ENCODE assay signal across 8 cellular contexts in genomic region chr2:134137182-134137595, GRCh38.
A peak's percentile ranks its signal among the peaks of the same experiment; 100 is the strongest.
DNase-seq lines count a peak whose midpoint lies in the region; ATAC-seq and TF ChIP-seq lines count a peak whose summit lies in the region.

No MANE protein-coding gene starts in this region.

- H3K4me1 ChIP-seq in ascending aorta (peaks cover 11 to 15% of the 10 kb centered on the region in 2 donors), neural progenitor cell (peaks cover 22% of the 10 kb centered on the region)

- H3K9me3 Mint-ChIP-seq in neural progenitor cell = peaks cover 5% of the 10 kb centered on the region

- H3K4me1 Mint-ChIP-seq in neural progenitor cell = peaks cover 22% of the 10 kb centered on the region

- peak; percentile 14 for ATAC-seq in left lobe of liver

- H3K9ac ChIP-seq in neural progenitor cell = no peak overlapping the region

- no peak overlapping the region for H2AFZ ChIP-seq in neural progenitor cell (replicated peaks)

- TF ChIP-seq CTCF in ascending aorta (IDR thresholded peaks at IDR 0.05) = no peak
- TF ChIP-seq CTCF in neural progenitor cell (IDR thresholded peaks at IDR 0.05) = no peak

- DNase-seq in AG08395 (ENCODE audit: low spot score) (peak; percentile 85), HPDE6-E6E7 (ENCODE audit: extremely low spot score) (peak; percentile 87), ascending aorta (ENCODE audit: low spot score in 2 of 2) (peak in 1 of 2 donors; percentile 76), left lobe of liver (ENCODE audit: low spot score) (no peak), cortex of kidney (lab: John Stamatoyannopoulos, UW) (no peak), NCI-H345 (lab: John Stamatoyannopoulos, UW) (no peak), neural progenitor cell (ENCODE audit: low spot score) (no peak), kidney glomerular epithelial cell (lab: John Stamatoyannopoulos, UW) (no peak)

- peaks cover 69% of the 10 kb centered on the region for H4K20me1 ChIP-seq in neural progenitor cell (ENCODE audit: low read depth)

- intact Hi-C loops in ascending aorta (cut with DNase I) = loop anchor here (1.0 to 5.0 kb wide), 3 partner anchors 16 to 110 kb away; no protein-coding TSS in a partner anchor

- H3K27me3 ChIP-seq in ascending aorta (no peaks in the 10 kb centered on the region), neural progenitor cell (no peaks in the 10 kb centered on the region)

- H3K4me2 ChIP-seq in neural progenitor cell = no peak overlapping the region

- peaks cover 14% of the 10 kb centered on the region for H3K36me3 Mint-ChIP-seq in neural progenitor cell

- H3K79me2 ChIP-seq in neural progenitor cell (ENCODE audit: low read depth) = peaks cover 26% of the 10 kb centered on the region

- H3K9me3 ChIP-seq in ascending aorta (no peaks in the 10 kb centered on the region), neural progenitor cell (ENCODE audit: low read depth) (no peaks in the 10 kb centered on the region)

- peak overlapping the region; percentile 44 to 70 for H3K27ac ChIP-seq in ascending aorta
- H3K27ac ChIP-seq in neural progenitor cell = no peak overlapping the region

- no peak overlapping the region for H3K27ac Mint-ChIP-seq in neural progenitor cell

- H3F3A ChIP-seq in neural progenitor cell (ENCODE audit: low read depth) = peaks cover 8% of the 10 kb centered on the region

- H3K36me3 ChIP-seq in ascending aorta (no peaks in the 10 kb centered on the region), neural progenitor cell (no peaks in the 10 kb centered on the region)

- no peak overlapping the region for H3K4me3 Mint-ChIP-seq in neural progenitor cell

- H3K4me3 ChIP-seq in ascending aorta (peak overlapping the region; percentile 36 to 55), neural progenitor cell (no peak overlapping the region)

- peaks cover 8% of the 10 kb centered on the region for H3K27me3 Mint-ChIP-seq in neural progenitor cell (ENCODE audit: insufficient read depth, low read depth)

Comparison
In these comparisons a context has a peak if more than half of its experiments do, and no peak if none do; other contexts are left out.
1. DNase-seq: peak in AG08395 (single experiment) and HPDE6-E6E7 (single experiment); none in left lobe of liver (single experiment), cortex of kidney (single experiment), NCI-H345 (single experiment), neural progenitor cell (single experiment) and kidney glomerular epithelial cell (single experiment).